ENCODE assay signal across 14 cellular contexts in the genomic region with DNA sequence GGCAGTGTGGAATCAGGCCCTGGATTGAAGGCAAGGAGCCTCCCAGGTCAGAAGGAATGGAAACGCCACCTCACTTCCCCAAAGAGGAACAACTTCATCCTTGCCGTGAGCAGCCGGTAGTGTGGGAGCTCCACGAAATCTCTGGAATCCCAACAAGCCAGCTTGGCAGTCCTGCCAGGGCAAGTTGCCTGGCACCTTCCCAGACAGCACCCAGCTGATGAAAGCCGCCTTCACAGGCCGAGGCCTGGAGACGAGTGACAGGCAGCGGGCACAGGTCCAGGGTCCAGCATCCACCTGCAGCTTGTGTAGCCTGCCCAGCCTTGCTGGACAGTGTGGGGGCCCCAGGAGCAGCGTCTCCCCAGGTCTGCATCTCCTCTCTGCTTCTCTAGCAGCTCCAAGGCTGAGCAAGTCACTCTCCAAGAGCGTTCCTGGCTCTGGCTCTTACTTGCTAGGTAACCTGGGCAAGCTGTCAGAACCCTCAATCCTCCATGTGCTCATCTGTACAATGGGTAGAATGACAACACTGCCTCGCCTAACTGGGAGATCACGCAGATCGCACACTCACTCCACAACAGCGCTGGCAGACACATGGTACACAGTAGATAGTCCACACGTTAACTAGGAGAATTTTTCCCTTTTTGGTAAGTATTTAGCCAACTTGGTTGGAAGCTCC. TPM values are rescaled to one million over a fixed set of nuclear protein-coding genes. Genes with fewer than 3 reads are reported as not detected.
DNase-seq lines count a peak whose midpoint lies in the region; ATAC-seq, FAIRE-seq and TF ChIP-seq lines count a peak whose summit lies in the region.
"Had no signal": no experiment of that assay in that cellular context is flagged by ENCODE, and none has a peak within 500 bp of the region (broad histone marks: within the 10 kb centered on the region; RNA-seq: fewer than 3 reads in every experiment).

No MANE protein-coding gene starts in this region.

- DNase-seq in SK-N-SH: peak; percentile 10
- peak; percentile 91 for DNase-seq in bronchial epithelial cell (ENCODE audit: low read depth)
- DNase-seq in superior temporal gyrus (ENCODE audit: extremely low spot score): peak; percentile 64
- no peak for DNase-seq in GM03348 (ENCODE audit: low spot score)
- DNase-seq in activated effector memory CD4-positive, alpha-beta T cell treated with anti-CD3 and anti-CD28 coated beads, Interleukin-2, amount 50 U/mL, for 16 hours: no peak
- DNase-seq: activated T-cell treated with anti-CD3 and anti-CD28 coated beads, Interleukin-2, amount 50 U/mL, for 24 hours; GF-D8; NCI-H1417; stimulated activated CD4-positive, alpha-beta T cell treated with anti-CD3 and anti-CD28 coated beads, Interleukin-4, amount 100 ng/mL, for 24 hours had no signal

- H3K27ac ChIP-seq in SK-N-SH (ENCODE audit: low read depth in 2 of 2, low read length in 1 of 2): no peak overlapping the region
- peak overlapping the region; percentile 14 for H3K27ac ChIP-seq in layer of hippocampus (ENCODE audit: low read depth, low read length)
- H3K27ac ChIP-seq: thoracic aorta had no signal

- H3K4me1 ChIP-seq in SK-N-SH (ENCODE audit: control insufficient read depth in 1 of 2, insufficient read depth in 2 of 2, low read depth in 1 of 2, low read length in 1 of 2): peaks cover 0 to 44% of the 10 kb centered on the region in 2 experiments; a peak in 1 of 4 replicates

- no peaks in the 10 kb centered on the region for H3K9me3 ChIP-seq in SK-N-SH
- H3K9me3 ChIP-seq: thoracic aorta had no signal

- no peaks in the 10 kb centered on the region for H3K27me3 ChIP-seq in SK-N-SH (ENCODE audit: insufficient read depth)
- H3K27me3 ChIP-seq in bronchial epithelial cell (ENCODE audit: control insufficient read depth, insufficient read depth, low read length): no peaks in the 10 kb centered on the region
- H3K27me3 ChIP-seq in layer of hippocampus (ENCODE audit: control insufficient read depth, insufficient read depth, low read length): no peaks in the 10 kb centered on the region

- H3K79me2 ChIP-seq in SK-N-SH (ENCODE audit: insufficient read depth): peaks cover 22% of the 10 kb centered on the region; the same call in 1 of the 2 replicates

- TF ChIP-seq CTCF in SK-N-SH (IDR thresholded peaks at IDR 0.05): no peak
- TF ChIP-seq CTCF in bronchial epithelial cell (IDR thresholded peaks at IDR 0.05; ENCODE audit: insufficient read depth, low read length, severe bottlenecking): no peak

- H3K4me3 ChIP-seq in SK-N-SH (ENCODE audit: low read depth in 2 of 2, low read length in 1 of 2): no peak overlapping the region
- H3K4me3 ChIP-seq in bronchial epithelial cell (ENCODE audit: low read depth, low read length): no peak overlapping the region
- H3K4me3 ChIP-seq: thoracic aorta had no signal

- ATAC-seq in SK-N-SH treated with all-trans-retinoic acid at 6 μM for 48 hours: no peak
- ATAC-seq in GM21737 (IDR thresholded peaks at IDR 0.05; ENCODE audit: unreplicated experiment): no peak

- H3F3A ChIP-seq in SK-N-SH (replicated peaks; ENCODE audit: insufficient read depth): no peaks in the 10 kb centered on the region

- POLR2A ChIA-PET in SK-N-SH (lab: Yijun Ruan, JAX): interaction anchor here (1.0 kb wide), 1 partner anchor 8 kb away, joined by 3 read pairs; no protein-coding TSS in a partner anchor

- TF ChIP-seq RAD21 in SK-N-SH (IDR thresholded peaks at IDR 0.05; ENCODE audit: low read length): no peak

- WGBS in SK-N-SH (ENCODE audit: low lambda C conversion rate): 97% methylated on average over 7 of the region's 15 CpGs

- FAIRE-seq in bronchial epithelial cell (lab: Jason Lieb, UNC): peak; percentile 98
- FAIRE-seq: colon had no signal

- CTCF ChIA-PET in SK-N-SH (lab: Yijun Ruan, JAX): interaction anchor here (0.9 to 5.7 kb wide), 10 partner anchors 9 to 112 kb away, joined by 3 to 42 read pairs (median 8); no protein-coding TSS in a partner anchor

- TF ChIP-seq EP300 in SK-N-SH (IDR thresholded peaks at IDR 0.05; ENCODE audit: borderline replicate concordance in 1 of 2, low read depth in 1 of 2, low read length in 1 of 2): no peak

- no peaks in the 10 kb centered on the region for H3K9me2 ChIP-seq in SK-N-SH

- H4K20me1 ChIP-seq in SK-N-SH (ENCODE audit: insufficient read depth): peaks cover 25% of the 10 kb centered on the region

- no peak overlapping the region for H2AFZ ChIP-seq in SK-N-SH (ENCODE audit: low read depth)

- H3K36me3 ChIP-seq in SK-N-SH (replicated peaks in 1 of 2; ENCODE audit: control insufficient read depth in 1 of 2, insufficient read depth in 2 of 2, low read length in 1 of 2) (no peaks in the 10 kb centered on the region), bronchial epithelial cell (ENCODE audit: control insufficient read depth, insufficient read depth, low read length) (peaks cover 5% of the 10 kb centered on the region)
- H3K36me3 ChIP-seq: thoracic aorta had no signal

- no peak overlapping the region for H3K9ac ChIP-seq in SK-N-SH

- no peak overlapping the region for H3K4me2 ChIP-seq in SK-N-SH

TF ChIP-seq in SK-N-SH, 30 proteins besides CTCF, POLR2A, EP300 and RAD21 (continues in another document):
- TF ChIP-seq EZH2phosphoT487 (IDR thresholded peaks at IDR 0.05; ENCODE audit: borderline replicate concordance, low read depth): no peak
- TF ChIP-seq RFX5 (IDR thresholded peaks at IDR 0.05; ENCODE audit: low read length): no peak
- TF ChIP-seq CHD2 (IDR thresholded peaks at IDR 0.05; ENCODE audit: low read length, partially characterized antibody): no peak
- no peak for TF ChIP-seq TAF1 (IDR thresholded peaks at IDR 0.05; ENCODE audit: borderline replicate concordance, low read depth, low read length)
- no peak for TF ChIP-seq FOXJ3 (CRISPR knock-in tag; IDR thresholded peaks at IDR 0.05)
- TF ChIP-seq TEAD4 (IDR thresholded peaks at IDR 0.05; ENCODE audit: borderline replicate concordance, insufficient read depth): no peak
- no peak for TF ChIP-seq ZBTB33 (IDR thresholded peaks at IDR 0.05; ENCODE audit: borderline replicate concordance, low read depth)
- TF ChIP-seq TCF12 (IDR thresholded peaks at IDR 0.05): no peak
- TF ChIP-seq GATA2 (CRISPR knock-in tag; IDR thresholded peaks at IDR 0.05): no peak
- no peak for TF ChIP-seq RCOR1 (IDR thresholded peaks at IDR 0.05; ENCODE audit: low read length)
- TF ChIP-seq SIN3A (IDR thresholded peaks at IDR 0.05; ENCODE audit: borderline replicate concordance, low read depth, low read length): no peak
- TF ChIP-seq NFIC (IDR thresholded peaks at IDR 0.05; ENCODE audit: borderline replicate concordance): no peak
- no peak for TF ChIP-seq JUND (IDR thresholded peaks at IDR 0.05)

TF ChIP-seq in SK-N-SH treated with all-trans-retinoic acid at 6 μM for 48 hours, 23 proteins besides CTCF, POLR2A, EP300 and RAD21 (continues in another document):
- TF ChIP-seq ZNF70 (CRISPR knock-in tag; IDR thresholded peaks at IDR 0.05): no peak
- no peak for TF ChIP-seq CSRNP3 (CRISPR knock-in tag; IDR thresholded peaks at IDR 0.05)
- no peak for TF ChIP-seq ISL1 (CRISPR knock-in tag; IDR thresholded peaks at IDR 0.05)
- TF ChIP-seq POU6F1 (CRISPR knock-in tag; IDR thresholded peaks at IDR 0.05; ENCODE audit: borderline replicate concordance, low read depth): no peak
- no peak for TF ChIP-seq ZC3H10 (CRISPR knock-in tag; IDR thresholded peaks at IDR 0.05)
- no peak for TF ChIP-seq GLIS3 (CRISPR knock-in tag; IDR thresholded peaks at IDR 0.05)
- TF ChIP-seq ZNF565 (CRISPR knock-in tag; conservative IDR thresholded peaks at IDR 0.05; ENCODE audit: low read depth): no peak
- TF ChIP-seq PPARA (CRISPR knock-in tag; IDR thresholded peaks at IDR 0.05; ENCODE audit: borderline replicate concordance): no peak
- no peak for TF ChIP-seq BACH2 (CRISPR knock-in tag; IDR thresholded peaks at IDR 0.05; ENCODE audit: borderline replicate concordance)
- TF ChIP-seq OSR1 (CRISPR knock-in tag; IDR thresholded peaks at IDR 0.05): no peak

RNA-seq across cellular contexts. Expression of gene ACOT7, which starts 43.0 kb away (rescaled TPM):
- polyA plus RNA-seq in SK-N-SH (2012; rRNA removed): 225 and 289 TPM in 2 replicates
- 134 and 197 TPM in 2 replicates for polyA plus RNA-seq in SK-N-SH (2012; cell fraction: cytosol; rRNA removed)
- polyA plus RNA-seq in SK-N-SH (2012; cell fraction: nucleus; rRNA removed): 168 and 199 TPM in 2 replicates
- 88.1 and 89.8 TPM in 2 replicates for total RNA-seq in bronchial epithelial cell

Comparison
In these comparisons a context has a peak if more than half of its experiments do, and no peak if none do; other contexts are left out.
1. DNase-seq: peak in SK-N-SH (single experiment), bronchial epithelial cell (single experiment) and superior temporal gyrus (single experiment); none in GM03348 (single experiment) and activated effector memory CD4-positive, alpha-beta T cell treated with anti-CD3 and anti-CD28 coated beads, Interleukin-2, amount 50 U/mL, for 16 hours (single experiment).